Comparison of ENCODE assay signal across 31 cellular contexts in genomic region chr7:105748701-105749100, GRCh38.
A peak's percentile ranks its signal among the peaks of the same experiment; 100 is the strongest.
DNase-seq lines count a peak whose midpoint lies in the region; ATAC-seq, FAIRE-seq and TF ChIP-seq lines count a peak whose summit lies in the region.
"Had no signal": no experiment of that assay in that cellular context is flagged by ENCODE, and none has a peak within 500 bp of the region (broad histone marks: within the 10 kb centered on the region; RNA-seq: fewer than 3 reads in every experiment).

No MANE protein-coding gene starts in this region.

- H3K56ac ChIP-seq in H1 (replicated peaks; ENCODE audit: insufficient read length, low read depth, low read length) = no peak overlapping the region

- 68% methylated on average over 4 of the region's 4 CpGs; no CpG with 5 or more reads in 1 of the 2 experiments for WGBS in H1 (ENCODE audit: extremely low coverage in 1 of 2, insufficient coverage in 1 of 2, insufficient read length in 1 of 2, insufficient replicate concordance in 2 of 2, low coverage in 1 of 2, low lambda C conversion rate in 2 of 2, missing lambda C conversion rate in 1 of 2), 2 experiments

- peak overlapping the region; percentile 0 for H3K4ac ChIP-seq in H1 (replicated peaks; ENCODE audit: insufficient read length, low read depth, low read length)

- H3K4me1 ChIP-seq in GM23338 (ENCODE audit: insufficient read depth) = peaks cover 3% of the 10 kb centered on the region
- peaks cover 0 to 13% (median 6%) of the 10 kb centered on the region in 4 experiments; a peak in 6 of 7 replicates for H3K4me1 ChIP-seq in H1 (replicated peaks in 1 of 4; ENCODE audit: control insufficient read depth in 3 of 4, insufficient read depth in 4 of 4, low read length in 3 of 4)
- H3K4me1 ChIP-seq: Caco-2, Peyer's patch, stomach, vagina had no signal

- H3K27me3 ChIP-seq in GM23338 (ENCODE audit: insufficient read depth) (no peaks in the 10 kb centered on the region), H1 (replicated peaks in 1 of 4; ENCODE audit: control insufficient read depth in 3 of 4, extremely low read depth in 1 of 4, insufficient read depth in 3 of 4, low read length in 3 of 4) (no peaks in the 10 kb centered on the region)
- H3K27me3 ChIP-seq: BLaER1 treated with 17β-estradiol and CSF1 and Interleukin-3, amounts not matched to agents 10 nM and 100 nM; Peyer's patch; stomach; vagina had no signal

- no peaks in the 10 kb centered on the region for H3K23me2 ChIP-seq in H1 (ENCODE audit: low read depth, low read length)

- no peak overlapping the region; the same call in 1 of the 2 replicates for H2BK5ac ChIP-seq in H1 (ENCODE audit: low read depth, low read length)

- no peaks in the 10 kb centered on the region; the same call in 1 of the 2 replicates for H3K79me1 ChIP-seq in H1 (ENCODE audit: low read depth, low read length)

- H3K9me2 ChIP-seq in GM23338 (ENCODE audit: insufficient read depth) = no peaks in the 10 kb centered on the region

- H2BK20ac ChIP-seq in H1 (ENCODE audit: low read length) = no peak overlapping the region

- POLR2A ChIA-PET in H1 (lab: Charles Lee; ENCODE audit: partially characterized antibody) = interaction anchor here (1.0 to 1.6 kb wide), 4 partner anchors 9 to 125 kb away, joined by 3 to 5 read pairs (median 4); no protein-coding TSS in a partner anchor
- POLR2A ChIA-PET in GM10248 (lab: Yijun Ruan, JAX) = no interaction called here

- no peaks in the 10 kb centered on the region; the same call in 1 of the 2 replicates for H3F3A ChIP-seq in GM23338 (replicated peaks; ENCODE audit: low read depth)

- H2BK12ac ChIP-seq in H1 (ENCODE audit: low read depth, low read length) = 0 out of 2 replicates have a peak overlapping the region, but pooled peaks have one; percentile 5

- H3K79me2 ChIP-seq in GM23338 (replicated peaks; ENCODE audit: insufficient read depth) (no peaks in the 10 kb centered on the region), H1 (ENCODE audit: control insufficient read depth in 1 of 2, insufficient read depth in 2 of 2, low read length in 2 of 2) (no peaks in the 10 kb centered on the region)

- H4K20me1 ChIP-seq in GM23338 (replicated peaks; ENCODE audit: insufficient read depth) (no peaks in the 10 kb centered on the region), H1 (replicated peaks in 1 of 2; ENCODE audit: control insufficient read depth in 1 of 2, insufficient read depth in 2 of 2, low read length in 2 of 2) (peaks cover 0 to 2% of the 10 kb centered on the region in 2 experiments)

- peaks cover 14% of the 10 kb centered on the region for H3K36me3 Mint-ChIP-seq in GM23338 (ENCODE audit: low read depth)
- H3K36me3 Mint-ChIP-seq: activated naive CD4-positive, alpha-beta T cell treated with anti-CD3 and anti-CD28 coated beads, Interleukin-2, amount 10 ng/mL, durations not matched to agents 7 days and 5 days had no signal

- H3K9me3 ChIP-seq in H1 (ENCODE audit: insufficient read depth in 2 of 2, low read depth in 1 of 2, low read length in 1 of 2) = no peaks in the 10 kb centered on the region
- H3K9me3 ChIP-seq: BLaER1 treated with 17β-estradiol and CSF1 and Interleukin-3, amounts not matched to agents 10 nM and 100 nM; Caco-2; Peyer's patch; stomach; vagina had no signal

- H3K36me3 ChIP-seq in GM23338 (ENCODE audit: insufficient read depth) = 0 out of 2 replicates have a peak, but pooled peaks cover 4% of the 10 kb centered on the region
- H3K36me3 ChIP-seq in H1 (ENCODE audit: control insufficient read depth in 2 of 4, insufficient read depth in 4 of 4, low read length in 3 of 4) = no peaks in the 10 kb centered on the region; a peak in 2 of 8 replicates

- TF ChIP-seq RAD21 in H1 (IDR thresholded peaks at IDR 0.05 in 1 of 2, conservative IDR thresholded peaks at IDR 0.05 in 1 of 2; ENCODE audit: low read depth in 2 of 2, low read length in 2 of 2) = peak; percentile 24 to 44; a peak in 3 of 4 replicates

- peaks cover 41% of the 10 kb centered on the region for H3K4me1 Mint-ChIP-seq in GM23338
- H3K4me1 Mint-ChIP-seq: activated naive CD4-positive, alpha-beta T cell treated with anti-CD3 and anti-CD28 coated beads, Interleukin-2, amount 10 ng/mL, durations not matched to agents 7 days and 5 days had no signal

- no peak overlapping the region for H2AK5ac ChIP-seq in H1 (ENCODE audit: low read depth, low read length)

- no peak overlapping the region for H4K91ac ChIP-seq in H1 (replicated peaks; ENCODE audit: insufficient read length, low read length)

- no peak overlapping the region for H3K14ac ChIP-seq in H1 (ENCODE audit: insufficient read length)

- no peaks in the 10 kb centered on the region for H3K9me3 Mint-ChIP-seq in GM23338
- H3K9me3 Mint-ChIP-seq: activated CD4-positive, alpha-beta memory T cell treated with anti-CD3 and anti-CD28 coated beads, Interleukin-2, amount 10 ng/mL, durations not matched to agents 7 days and 5 days; activated naive CD4-positive, alpha-beta T cell treated with anti-CD3 and anti-CD28 coated beads, Interleukin-2, amount 10 ng/mL, durations not matched to agents 7 days and 5 days; activated T-helper 1 cell treated with anti-CD3 and anti-CD28 coated beads, Interleukin-12 subunit alpha, Interleukin-12 subunit beta, Interleukin-2, Interleukin-4 antibody, amounts not matched to agents 30 ng/mL and 10 ng/mL and 1 ng/mL, durations not matched to agents 14 hours and 24 hours and 36 hours had no signal

- H3K27ac ChIP-seq in GM23338 (ENCODE audit: low read depth) = peak overlapping the region; percentile 72; the same call in 1 of the 2 replicates
- H3K27ac ChIP-seq in H1 (ENCODE audit: low read depth, low read length) = peak overlapping the region; percentile 49; the same call in 1 of the 2 replicates
- H3K27ac ChIP-seq: BLaER1 treated with 17β-estradiol and CSF1 and Interleukin-3, amounts not matched to agents 10 nM and 100 nM; Peyer's patch; stomach; vagina had no signal

- H2AFZ ChIP-seq in GM23338 (no peak overlapping the region), H1 (ENCODE audit: low read length) (no peak overlapping the region)

- CTCF ChIA-PET in H1 (lab: Charles Lee; ENCODE audit: partially characterized antibody) (interaction anchor here (0.6 to 22.6 kb wide), 23 partner anchors 8 to 293 kb away, joined by 3 to 307 read pairs (median 4); no protein-coding TSS in a partner anchor), GM10248 (lab: Yijun Ruan, JAX) (interaction anchor here (0.9 to 3.9 kb wide), 3 partner anchors 11 to 263 kb away, joined by 3 to 13 read pairs (median 4); no protein-coding TSS in a partner anchor)

- TF ChIP-seq POLR2A in H1 (IDR thresholded peaks at IDR 0.05; ENCODE audit: control extremely low read depth in 1 of 2, low read depth in 2 of 2, low read length in 2 of 2) = no peak

- H3K4me2 ChIP-seq in GM23338 (no peak overlapping the region), H1 (ENCODE audit: insufficient read depth in 1 of 2, low read depth in 2 of 2, low read length in 2 of 2) (no peak overlapping the region)
- H3K4me2 ChIP-seq: BLaER1 treated with 17β-estradiol and CSF1 and Interleukin-3, amounts not matched to agents 10 nM and 100 nM; smooth muscle cell had no signal

- peak overlapping the region; percentile 61 for H4K5ac ChIP-seq in H1 (ENCODE audit: insufficient read length, low read depth, low read length)

- no peak overlapping the region for H3K23ac ChIP-seq in H1 (ENCODE audit: insufficient read length)

- TF ChIP-seq CTCF in GM23338 (conservative IDR thresholded peaks at IDR 0.05; ENCODE audit: low read depth in 2 of 2) (peak in 1 of 2 experiments; percentile 44; a peak in 2 of 4 replicates), LNCaP clone FGC (IDR thresholded peaks at IDR 0.05; ENCODE audit: control insufficient read depth, extremely low read depth, insufficient read depth) (0 out of 2 replicates have a peak, but pooled peaks have one; percentile 3), H1 (IDR thresholded peaks at IDR 0.05; ENCODE audit: control extremely low read depth in 1 of 3, insufficient read depth in 1 of 3, low read depth in 1 of 3, low read length in 3 of 3) (peak in 1 of 3 experiments; percentile 22; a peak in 1 of 4 replicates), retinal pigment epithelial cell (conservative IDR thresholded peaks at IDR 0.05; ENCODE audit: low read depth, low read length) (peak; percentile 26), GM10248 (IDR thresholded peaks at IDR 0.05; ENCODE audit: control extremely low read depth, extremely low read depth, low read depth, missing control alignments) (no peak)

- H3K18ac ChIP-seq in H1 (ENCODE audit: extremely low read depth, low read length) = peak overlapping the region; percentile 3; the same call in 1 of the 2 replicates

- H4K8ac ChIP-seq in H1 (ENCODE audit: extremely low read depth, insufficient read depth, low read length) = peak overlapping the region; percentile 61; the same call in 1 of the 2 replicates

- ATAC-seq in GM23338 = peak; percentile 62
- ATAC-seq: right cardiac atrium had no signal

- no peak for TF ChIP-seq EP300 in H1 (IDR thresholded peaks at IDR 0.05; ENCODE audit: borderline replicate concordance in 1 of 2, low read depth in 2 of 2, low read length in 2 of 2)

- H3K9ac ChIP-seq in H1 (replicated peaks in 1 of 4; ENCODE audit: extremely low read depth in 1 of 4, low read depth in 3 of 4, low read length in 3 of 4) = no peak overlapping the region
- H3K9ac ChIP-seq: BLaER1 treated with 17β-estradiol and CSF1 and Interleukin-3, amounts not matched to agents 10 nM and 100 nM had no signal

- H2BK120ac ChIP-seq in H1 (replicated peaks; ENCODE audit: low read depth, low read length) = no peak overlapping the region

- H2BK15ac ChIP-seq in H1 (ENCODE audit: low read length) = no peak overlapping the region

- H3K4me3 Mint-ChIP-seq in GM23338 = no peak overlapping the region
- H3K4me3 Mint-ChIP-seq: activated CD4-positive, alpha-beta memory T cell treated with anti-CD3 and anti-CD28 coated beads, Interleukin-2, amount 10 ng/mL, durations not matched to agents 7 days and 5 days; activated naive CD4-positive, alpha-beta T cell treated with anti-CD3 and anti-CD28 coated beads, Interleukin-2, amount 10 ng/mL, durations not matched to agents 7 days and 5 days; activated T-helper 1 cell treated with anti-CD3 and anti-CD28 coated beads, Interleukin-12 subunit alpha, Interleukin-12 subunit beta, Interleukin-2, Interleukin-4 antibody, amounts not matched to agents 30 ng/mL and 10 ng/mL and 1 ng/mL, durations not matched to agents 14 hours and 24 hours and 36 hours had no signal

- peak; percentile 63 for DNase-seq in GM23338 (ENCODE audit: low spot score)
- no peak for DNase-seq in LNCaP clone FGC (ENCODE audit: low read depth)
- no peak for DNase-seq in H1 (ENCODE audit: low read depth in 1 of 2, low spot score in 2 of 2)
- DNase-seq in retinal pigment epithelial cell (ENCODE audit: low read depth) = no peak
- no peak for DNase-seq in SHP77 treated with DMSO at 0.1 percent for 48 hours (lab: John Stamatoyannopoulos, UW)
- DNase-seq in GM10248 (ENCODE audit: extremely low spot score) = no peak
- DNase-seq in activated CD8-positive, alpha-beta memory T cell treated with anti-CD3 and anti-CD28 coated beads, Interleukin-2, amount 50 U/mL, for 48 hours = no peak
- DNase-seq: activated CD4-positive, alpha-beta memory T cell treated with anti-CD3 and anti-CD28 coated beads, Interleukin-2, amount 10 ng/mL, durations not matched to agents 7 days and 5 days; activated CD4-positive, alpha-beta T cell treated with anti-CD3 and anti-CD28 coated beads for 1 hour; activated CD8-positive, alpha-beta memory T cell treated with anti-CD3 and anti-CD28 coated beads, Interleukin-2, amount 50 U/mL, for 4 hours; activated naive CD4-positive, alpha-beta T cell treated with anti-CD3 and anti-CD28 coated beads, Interleukin-2, amount 10 ng/mL, durations not matched to agents 7 days and 5 days; amygdala; Caco-2; effector CD4-positive, alpha-beta T cell; hippocampal formation; KG1; MM.1S; NCI-H2029 treated with DMSO at 0.1 percent for 48 hours; NCI-H2227 treated with DMSO at 0.1 percent for 48 hours; NCI-H526; Peyer's patch; posterior cingulate gyrus; right cardiac atrium; SIG-M5; stomach had no signal

- FAIRE-seq in H1 (lab: Jason Lieb, UNC) = peak; percentile 77
- FAIRE-seq: colon, G401.6 had no signal

- H3K4me3 ChIP-seq in GM23338 = no peak overlapping the region
- no peak overlapping the region for H3K4me3 ChIP-seq in LNCaP clone FGC (ENCODE audit: low read depth, low read length)
- H3K4me3 ChIP-seq in H1 (ENCODE audit: extremely low read depth in 1 of 4, insufficient read depth in 2 of 4, low read depth in 3 of 4, low read length in 4 of 4) = no peak overlapping the region
- no peak overlapping the region for H3K4me3 ChIP-seq in retinal pigment epithelial cell (ENCODE audit: low read length)
- H3K4me3 ChIP-seq: BLaER1 treated with 17β-estradiol and CSF1 and Interleukin-3, amounts not matched to agents 10 nM and 100 nM; Peyer's patch; smooth muscle cell; stomach; vagina had no signal

- H3K27ac Mint-ChIP-seq in GM23338 = peak overlapping the region; percentile 34
- H3K27ac Mint-ChIP-seq: activated CD4-positive, alpha-beta memory T cell treated with anti-CD3 and anti-CD28 coated beads, Interleukin-2, amount 10 ng/mL, durations not matched to agents 7 days and 5 days; activated naive CD4-positive, alpha-beta T cell treated with anti-CD3 and anti-CD28 coated beads, Interleukin-2, amount 10 ng/mL, durations not matched to agents 7 days and 5 days; activated T-helper 1 cell treated with anti-CD3 and anti-CD28 coated beads, Interleukin-12 subunit alpha, Interleukin-12 subunit beta, Interleukin-2, Interleukin-4 antibody, amounts not matched to agents 30 ng/mL and 10 ng/mL and 1 ng/mL, durations not matched to agents 14 hours and 24 hours and 36 hours had no signal

- peaks cover 3% of the 10 kb centered on the region for H3K27me3 Mint-ChIP-seq in GM23338 (ENCODE audit: insufficient read depth, low read depth, poor library complexity)
